8 cellular contexts compared by ENCODE assay signal in the genomic region with DNA sequence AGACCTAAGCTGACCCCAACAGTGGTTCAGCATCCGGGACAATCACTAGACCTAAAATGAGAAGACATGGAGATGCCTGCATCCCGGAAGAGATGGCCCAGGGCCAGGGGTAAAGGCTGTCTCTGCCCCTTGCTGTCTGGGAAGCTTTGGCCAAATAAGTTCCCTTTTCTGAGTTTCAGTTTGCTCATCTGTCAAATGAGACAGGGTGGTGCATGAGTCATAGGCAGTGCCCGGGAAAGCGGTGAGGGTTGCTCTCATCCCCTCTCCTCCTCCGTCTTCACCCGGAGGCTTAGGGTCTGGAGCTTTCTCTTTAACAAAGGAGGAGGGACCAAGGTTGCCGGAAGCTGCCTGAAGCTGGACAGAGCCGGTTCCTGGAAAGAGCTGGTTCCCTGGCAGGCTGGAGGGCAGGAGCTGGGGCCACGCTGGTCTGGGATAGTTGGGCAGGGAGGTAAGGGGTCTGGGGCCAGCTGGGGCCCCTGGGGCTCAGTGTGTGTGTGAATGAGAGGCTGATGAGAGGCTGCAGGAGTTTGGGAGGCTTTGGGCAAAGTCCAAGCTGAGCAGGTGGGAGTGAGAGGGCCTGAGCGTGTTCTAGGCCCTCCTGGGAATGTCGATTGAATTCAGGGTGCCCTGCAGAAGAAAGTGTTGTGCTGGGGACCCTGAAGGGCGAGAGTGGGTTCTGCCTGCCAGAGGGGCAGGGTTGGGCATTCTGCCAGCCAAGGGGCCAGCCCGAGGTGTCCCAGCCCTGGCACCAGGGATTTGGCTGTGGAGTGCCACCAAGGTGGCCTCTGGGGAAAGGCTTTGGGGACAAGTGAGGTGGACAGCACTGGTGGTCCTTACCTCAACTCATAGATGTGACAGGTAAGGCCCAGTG. TPM values are rescaled to one million over a fixed set of nuclear protein-coding genes. Genes with fewer than 3 reads are reported as not detected.
DNase-seq lines count a peak whose midpoint lies in the region; ATAC-seq and TF ChIP-seq lines count a peak whose summit lies in the region.

A gene with protein sequence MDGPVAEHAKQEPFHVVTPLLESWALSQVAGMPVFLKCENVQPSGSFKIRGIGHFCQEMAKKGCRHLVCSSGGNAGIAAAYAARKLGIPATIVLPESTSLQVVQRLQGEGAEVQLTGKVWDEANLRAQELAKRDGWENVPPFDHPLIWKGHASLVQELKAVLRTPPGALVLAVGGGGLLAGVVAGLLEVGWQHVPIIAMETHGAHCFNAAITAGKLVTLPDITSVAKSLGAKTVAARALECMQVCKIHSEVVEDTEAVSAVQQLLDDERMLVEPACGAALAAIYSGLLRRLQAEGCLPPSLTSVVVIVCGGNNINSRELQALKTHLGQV (plus strand): TSS at position 351 of the 871 bp plus-strand sequence. CDS start 5,603 bp downstream, outside the sequence.

- ATAC-seq in GM21528 (IDR thresholded peaks at IDR 0.05; ENCODE audit: low FRiP score, unreplicated experiment) (peak; percentile 86), RWPE2 (ENCODE audit: low read depth) (peak; percentile 99), left lobe of liver (peak; percentile 62)

- no peaks in the 10 kb centered on the region for H3K36me3 ChIP-seq in RWPE2 (ENCODE audit: low read depth)

- peak within 1 kb of the TSS; percentile 71; the same call in 1 of the 2 replicates for H3K4me3 ChIP-seq in GM08714 (ENCODE audit: low read length)
- H3K4me3 ChIP-seq in RWPE2 (ENCODE audit: severe bottlenecking): peak within 1 kb of the TSS; percentile 43
- H3K4me3 ChIP-seq in coronary artery: peak within 1 kb of the TSS; percentile 68

- H3K9me3 ChIP-seq in RWPE2 (ENCODE audit: severe bottlenecking): no peaks in the 10 kb centered on the region

- TF ChIP-seq CTCF in RWPE2 (IDR thresholded peaks at IDR 0.05; ENCODE audit: poor library complexity, severe bottlenecking) (no peak), coronary artery (IDR thresholded peaks at IDR 0.05) (no peak)

- no peaks in the 10 kb centered on the region for H3K4me1 ChIP-seq in RWPE2 (ENCODE audit: insufficient read depth, poor library complexity, severe bottlenecking)

- DNase-seq in HS-5 (ENCODE audit: low read depth): peak; percentile 73
- peak; percentile 87 for DNase-seq in RWPE2 (ENCODE audit: low spot score)
- peak; percentile 82 for DNase-seq in coronary artery (ENCODE audit: low spot score)
- DNase-seq in left lobe of liver (ENCODE audit: low spot score): peak; percentile 87
- peak; percentile 20 to 23 for DNase-seq in stimulated activated CD8-positive, alpha-beta memory T cell treated with anti-CD3 and anti-CD28 coated beads, Interleukin-2, amount 100 ng/mL, for 48 hours (ENCODE audit: low read depth in 2 of 2)
- DNase-seq in NCI-H524 treated with DMSO at 0.1 percent for 48 hours (lab: John Stamatoyannopoulos, UW): no peak

- H3K27ac ChIP-seq in RWPE2 (ENCODE audit: poor library complexity, severe bottlenecking): peak within 1 kb of the TSS; percentile 56
- peak within 1 kb of the TSS; percentile 46 to 61 for H3K27ac ChIP-seq in coronary artery

- no peaks in the 10 kb centered on the region for H3K27me3 ChIP-seq in RWPE2 (ENCODE audit: insufficient read depth, poor library complexity, severe bottlenecking)

RNA-seq across cellular contexts. Expression of the gene that starts here (rescaled TPM):
- 93.0 TPM for total RNA-seq in left lobe of liver
